ENCODE assay signal across 2 cellular contexts in genomic region chr1:44831516-44831915, GRCh38.
TF ChIP-seq lines count a peak whose summit lies in the region.

No MANE protein-coding gene starts in this region.

TF ChIP-seq in SK-N-SH, 30 proteins besides CTCF, POLR2A, EP300 and RAD21 (continued from another document):
- TF ChIP-seq IRF3 (IDR thresholded peaks at IDR 0.05; ENCODE audit: low read depth, low read length): no peak
- no peak for TF ChIP-seq SMC3 (IDR thresholded peaks at IDR 0.05; ENCODE audit: low read depth, low read length)

TF ChIP-seq in SK-N-SH treated with all-trans-retinoic acid at 6 μM for 48 hours, 23 proteins besides CTCF, POLR2A, EP300 and RAD21 (continued from another document):
- TF ChIP-seq ZC3H10 (CRISPR knock-in tag; IDR thresholded peaks at IDR 0.05) (no peak), TCF4 (CRISPR knock-in tag; IDR thresholded peaks at IDR 0.05; ENCODE audit: borderline replicate concordance) (no peak), SNAI2 (CRISPR knock-in tag; IDR thresholded peaks at IDR 0.05) (no peak), ZNF8 (CRISPR knock-in tag; IDR thresholded peaks at IDR 0.05) (no peak), ISL1 (CRISPR knock-in tag; IDR thresholded peaks at IDR 0.05) (no peak), ARNTL (CRISPR knock-in tag; IDR thresholded peaks at IDR 0.05; ENCODE audit: borderline replicate concordance, low read depth) (no peak), GLIS3 (CRISPR knock-in tag; IDR thresholded peaks at IDR 0.05) (no peak), PATZ1 (CRISPR knock-in tag; IDR thresholded peaks at IDR 0.05; ENCODE audit: borderline replicate concordance) (no peak), ZNF565 (CRISPR knock-in tag; conservative IDR thresholded peaks at IDR 0.05; ENCODE audit: low read depth) (no peak), ZFP3 (CRISPR knock-in tag; IDR thresholded peaks at IDR 0.05) (no peak)
